ENCODE assay signal across 20 cellular contexts in genomic region chr17:79435296-79435695, GRCh38.
DNase-seq lines count a peak whose midpoint lies in the region; ATAC-seq and TF ChIP-seq lines count a peak whose summit lies in the region.
"Had no signal": no experiment of that assay in that cellular context is flagged by ENCODE, and none has a peak within 500 bp of the region (broad histone marks: within the 10 kb centered on the region; RNA-seq: fewer than 3 reads in every experiment).

No MANE protein-coding gene starts in this region.

- in situ Hi-C loops in IMR-90 (cut with MboI; ENCODE audit: low sequenced_read_pairs): no loop called here

- 72 to 77% (median 75%) methylated on average over 5 to 6 of the region's 6 CpGs for WGBS in heart left ventricle, 4 donors
- WGBS in IMR-90 (ENCODE audit: extremely low coverage in 2 of 2, insufficient read length in 1 of 2), 2 experiments: 58% methylated on average over 3 of the region's 6 CpGs; no CpG with 5 or more reads in 1 of the 2 experiments
- no CpG with 5 or more reads among the region's 6 CpGs for WGBS in neuronal stem cell (ENCODE audit: extremely low coverage in 2 of 2, insufficient read length in 2 of 2, insufficient replicate concordance in 1 of 2), 2 donors

- H3K4me3 Mint-ChIP-seq in CD4-positive, alpha-beta T cell: no peak overlapping the region
- H3K4me3 Mint-ChIP-seq: CD14-positive monocyte; CD4-positive, CD25-positive, alpha-beta regulatory T cell; CD8-positive, alpha-beta T cell had no signal

- intact Hi-C loops in Right ventricle myocardium inferior (cut with DNase I): no loop called here
- intact Hi-C loops in heart left ventricle (cut with DNase I): no loop called here
- intact Hi-C loops in IMR-90 (cut with micrococcal nuclease): no loop called here
- intact Hi-C loops in CD4-positive, alpha-beta T cell (cut with DNase I, micrococcal nuclease): no loop called here
- intact Hi-C loops in OCI-LY7 (cut with micrococcal nuclease; ENCODE audit: unreplicated experiment): no loop called here

- H3K9ac ChIP-seq in BLaER1 treated with 17β-estradiol and CSF1 and Interleukin-3, amounts not matched to agents 10 nM and 100 nM: no peak overlapping the region
- no peak overlapping the region for H3K9ac ChIP-seq in IMR-90 (ENCODE audit: low read depth, low read length)
- H3K9ac ChIP-seq in neuronal stem cell (ENCODE audit: low read depth, low read length, poor library complexity): no peak overlapping the region

- H2AFZ ChIP-seq in IMR-90 (replicated peaks; ENCODE audit: low read length, poor library complexity) (peak overlapping the region; percentile 58), neuronal stem cell (ENCODE audit: low read length) (no peak overlapping the region), OCI-LY7 (ENCODE audit: low read length) (no peak overlapping the region)

- H4K20me1 ChIP-seq in BLaER1 treated with 17β-estradiol and CSF1 and Interleukin-3, amounts not matched to agents 10 nM and 100 nM: 0 out of 22 replicates have a peak, but pooled peaks cover 0 to 10% (median 0%) of the 10 kb centered on the region in 11 experiments
- no peaks in the 10 kb centered on the region for H4K20me1 ChIP-seq in IMR-90 (ENCODE audit: insufficient read depth, low read length)
- no peaks in the 10 kb centered on the region for H4K20me1 ChIP-seq in OCI-LY7 (ENCODE audit: insufficient read depth, low read length)

- no peaks in the 10 kb centered on the region for H3K9me1 ChIP-seq in IMR-90 (ENCODE audit: insufficient read depth, low read length)

- H2BK20ac ChIP-seq in IMR-90 (ENCODE audit: low read depth, low read length): no peak overlapping the region

- H4K5ac ChIP-seq in IMR-90 (ENCODE audit: low read depth, low read length): no peak overlapping the region

- H2AK5ac ChIP-seq in IMR-90 (ENCODE audit: low read depth, low read length): no peak overlapping the region
- peak overlapping the region; percentile 23 for H2AK5ac ChIP-seq in neuronal stem cell (ENCODE audit: low read depth, low read length)

- TF ChIP-seq POLR2A in heart left ventricle (IDR thresholded peaks at IDR 0.05): no peak
- TF ChIP-seq POLR2A in IMR-90 (IDR thresholded peaks at IDR 0.05; ENCODE audit: low read depth, low read length): no peak

- no peaks in the 10 kb centered on the region for H3K9me3 ChIP-seq in heart left ventricle
- H3K9me3 ChIP-seq in BLaER1 treated with 17β-estradiol and CSF1 and Interleukin-3, amounts not matched to agents 10 nM and 100 nM (replicated peaks in 1 of 11): peaks cover 0 to 15% (median 0%) of the 10 kb centered on the region in 11 experiments; a peak in 3 of 22 replicates
- H3K9me3 ChIP-seq in IMR-90 (ENCODE audit: control insufficient read depth, insufficient read depth, low read length): no peaks in the 10 kb centered on the region
- peaks cover 0 to 3% of the 10 kb centered on the region in 2 donors for H3K9me3 ChIP-seq in neuronal stem cell (replicated peaks in 1 of 2; ENCODE audit: control insufficient read depth in 2 of 2, insufficient read depth in 1 of 2, low read depth in 1 of 2, low read length in 2 of 2)
- H3K9me3 ChIP-seq in CD4-positive, alpha-beta T cell (ENCODE audit: control insufficient read depth, low read length): no peaks in the 10 kb centered on the region
- no peaks in the 10 kb centered on the region for H3K9me3 ChIP-seq in OCI-LY7 (ENCODE audit: low read length)
- H3K9me3 ChIP-seq: BE2C had no signal

- peaks cover 32% of the 10 kb centered on the region for H3K27me3 Mint-ChIP-seq in CD4-positive, alpha-beta T cell

- ATAC-seq in Right ventricle myocardium inferior: no peak
- ATAC-seq in heart left ventricle: no peak
- ATAC-seq in IMR-90 (ENCODE audit: low read depth): no peak
- ATAC-seq in CD4-positive, alpha-beta T cell (ENCODE audit: poor library complexity): no peak
- ATAC-seq in HG03565 (IDR thresholded peaks at IDR 0.05; ENCODE audit: unreplicated experiment): no peak
- ATAC-seq: CD8-positive, alpha-beta T cell; GM12878 had no signal

- no peaks in the 10 kb centered on the region for H3K4me1 Mint-ChIP-seq in CD4-positive, alpha-beta T cell (ENCODE audit: low read depth)
- H3K4me1 Mint-ChIP-seq: CD14-positive monocyte; CD4-positive, CD25-positive, alpha-beta regulatory T cell had no signal

- no peak overlapping the region for H3K56ac ChIP-seq in IMR-90 (ENCODE audit: extremely low read depth, insufficient read depth, low read length)

- DNase-seq in Right ventricle myocardium inferior (ENCODE audit: missing footprints) (peak; percentile 17), heart left ventricle (no peak), IMR-90 (no peak), neuronal stem cell (ENCODE audit: low spot score) (no peak), OCI-LY7 (ENCODE audit: low spot score) (no peak)
- no peak for DNase-seq in CD4-positive, alpha-beta T cell
- DNase-seq: ACHN; BE2C; C1 segment of cervical spinal cord; Caco-2; Calu3; CD4-positive, CD25-positive, alpha-beta regulatory T cell; DMS79 treated with DMSO at 0.1 percent for 48 hours; GDM1 had no signal

- no peak overlapping the region for H3K18ac ChIP-seq in IMR-90 (ENCODE audit: low read depth, low read length)
- H3K18ac ChIP-seq in neuronal stem cell (ENCODE audit: low read length): no peak overlapping the region

- no peak overlapping the region for H3K4ac ChIP-seq in IMR-90 (ENCODE audit: low read depth, low read length)
- H3K4ac ChIP-seq in neuronal stem cell (ENCODE audit: low read length): no peak overlapping the region

- no peak overlapping the region for H3K27ac ChIP-seq in heart left ventricle
- H3K27ac ChIP-seq in BLaER1 treated with 17β-estradiol and CSF1 and Interleukin-3, amounts not matched to agents 10 nM and 100 nM: no peak overlapping the region
- H3K27ac ChIP-seq in IMR-90 (ENCODE audit: insufficient read depth, low read length): no peak overlapping the region
- no peak overlapping the region for H3K27ac ChIP-seq in neuronal stem cell (replicated peaks; ENCODE audit: low read length)
- H3K27ac ChIP-seq in CD4-positive, alpha-beta T cell (ENCODE audit: low read depth, low read length): no peak overlapping the region
- no peak overlapping the region for H3K27ac ChIP-seq in OCI-LY7 (ENCODE audit: low read depth, low read length, poor library complexity, severe bottlenecking)
- H3K27ac ChIP-seq: 22Rv1 had no signal

- no peak overlapping the region for H3K14ac ChIP-seq in IMR-90 (replicated peaks; ENCODE audit: low read depth, low read length)
- H3K14ac ChIP-seq in neuronal stem cell (ENCODE audit: low read length): no peak overlapping the region

- H3K4me1 ChIP-seq in heart left ventricle (no peaks in the 10 kb centered on the region), IMR-90 (ENCODE audit: control insufficient read depth, insufficient read depth, low read length) (no peaks in the 10 kb centered on the region), neuronal stem cell (ENCODE audit: control insufficient read depth in 2 of 2, insufficient read depth in 1 of 2, low read depth in 1 of 2, low read length in 2 of 2) (peaks cover 0 to 3% of the 10 kb centered on the region in 2 donors), OCI-LY7 (ENCODE audit: insufficient read depth, low read length, poor library complexity, severe bottlenecking) (no peaks in the 10 kb centered on the region)
- peaks cover 0 to 67% (median 43%) of the 10 kb centered on the region in 10 experiments; a peak in 13 of 20 replicates for H3K4me1 ChIP-seq in BLaER1 treated with 17β-estradiol and CSF1 and Interleukin-3, amounts not matched to agents 10 nM and 100 nM
- H3K4me1 ChIP-seq: BE2C, Caco-2 had no signal

- H3K27ac Mint-ChIP-seq in CD4-positive, alpha-beta T cell: no peak overlapping the region
- H3K27ac Mint-ChIP-seq: CD14-positive monocyte; CD8-positive, alpha-beta T cell had no signal

- H3K36me3 ChIP-seq in heart left ventricle (no peaks in the 10 kb centered on the region), IMR-90 (ENCODE audit: control insufficient read depth, insufficient read depth, low read length) (no peaks in the 10 kb centered on the region), neuronal stem cell (replicated peaks in 1 of 2; ENCODE audit: control insufficient read depth in 2 of 2, insufficient read depth in 2 of 2, low read length in 2 of 2) (no peaks in the 10 kb centered on the region), OCI-LY7 (ENCODE audit: insufficient read depth, low read length) (no peaks in the 10 kb centered on the region)
- H3K36me3 ChIP-seq in BLaER1 treated with 17β-estradiol and CSF1 and Interleukin-3, amounts not matched to agents 10 nM and 100 nM: no peaks in the 10 kb centered on the region
- H3K36me3 ChIP-seq: BE2C had no signal

- dilution Hi-C loops in IMR-90 (cut with HindIII; ENCODE audit: low sequenced_read_pairs, unreplicated experiment): no loop called here

- H2BK15ac ChIP-seq in IMR-90 (ENCODE audit: low read depth, low read length): no peak overlapping the region
- H2BK15ac ChIP-seq in neuronal stem cell (ENCODE audit: low read length): peak overlapping the region; percentile 21

- no peak for TF ChIP-seq RAD21 in IMR-90 (IDR thresholded peaks at IDR 0.05; ENCODE audit: low read length)

- CTCF ChIA-PET in IMR-90 (lab: Yijun Ruan, JAX): no interaction called here
- CTCF ChIA-PET in CD4-positive, alpha-beta T cell (lab: Charles Lee): no interaction called here
- CTCF ChIA-PET in OCI-LY7 (lab: Charles Lee; ENCODE audit: unreplicated experiment): no interaction called here

- BruUV-seq in IMR-90 (replicated peaks; lab: Mats Ljungman, UMichigan): no TSS peak
- no TSS peak for BruUV-seq in OCI-LY7 (replicated peaks; lab: Mats Ljungman, UMichigan)

- no peaks in the 10 kb centered on the region for H3K79me1 ChIP-seq in IMR-90 (ENCODE audit: low read depth in 1 of 2, low read length in 2 of 2)
- peaks cover 3% of the 10 kb centered on the region for H3K79me1 ChIP-seq in neuronal stem cell (ENCODE audit: low read depth, low read length)

- POLR2A ChIA-PET in IMR-90 (lab: Charles Lee; ENCODE audit: unreplicated experiment): no interaction called here
- POLR2A ChIA-PET in CD4-positive, alpha-beta T cell (lab: Charles Lee): no interaction called here
- POLR2A ChIA-PET in OCI-LY7 (lab: Charles Lee): no interaction called here

- peak overlapping the region in 6 of 11 experiments; percentile 24 to 47 (median 34); a peak in 5 of 22 replicates for H3K4me2 ChIP-seq in BLaER1 treated with 17β-estradiol and CSF1 and Interleukin-3, amounts not matched to agents 10 nM and 100 nM
- H3K4me2 ChIP-seq in IMR-90 (ENCODE audit: low read depth, low read length) (no peak overlapping the region), neuronal stem cell (ENCODE audit: insufficient read depth, low read length, poor library complexity, severe bottlenecking) (no peak overlapping the region), OCI-LY7 (ENCODE audit: low read length) (no peak overlapping the region)

- H3K27me3 ChIP-seq in heart left ventricle (peaks cover 0 to 60% (median 3%) of the 10 kb centered on the region in 9 donors), IMR-90 (ENCODE audit: control insufficient read depth, insufficient read depth, low read length) (peaks cover 2% of the 10 kb centered on the region; the same call in 1 of the 2 replicates), neuronal stem cell (ENCODE audit: control insufficient read depth in 3 of 3, insufficient read depth in 3 of 3, low read depth in 1 of 3, low read length in 3 of 3) (peaks cover 0 to 7% (median 2%) of the 10 kb centered on the region in 3 experiments)
- H3K27me3 ChIP-seq in BLaER1 treated with 17β-estradiol and CSF1 and Interleukin-3, amounts not matched to agents 10 nM and 100 nM: peaks cover 0 to 6% (median 0%) of the 10 kb centered on the region in 11 experiments; a peak in 2 of 22 replicates
- H3K27me3 ChIP-seq in CD4-positive, alpha-beta T cell (ENCODE audit: control insufficient read depth, insufficient read depth, low read length): peaks cover 4% of the 10 kb centered on the region

- H2BK120ac ChIP-seq in IMR-90 (ENCODE audit: low read depth, low read length) (no peak overlapping the region), neuronal stem cell (ENCODE audit: low read depth, low read length) (no peak overlapping the region)

- H3K79me2 ChIP-seq in OCI-LY7 (ENCODE audit: insufficient read depth, low read depth, low read length): no peaks in the 10 kb centered on the region

- H4K8ac ChIP-seq in IMR-90 (ENCODE audit: low read depth in 2 of 2, low read length in 2 of 2): no peak overlapping the region
- no peak overlapping the region for H4K8ac ChIP-seq in neuronal stem cell (ENCODE audit: low read depth, low read length)

- H3K4me3 ChIP-seq in heart left ventricle (no peak overlapping the region), IMR-90 (ENCODE audit: insufficient read depth, low read depth, low read length) (no peak overlapping the region), neuronal stem cell (ENCODE audit: low read length in 2 of 2) (no peak overlapping the region), OCI-LY7 (ENCODE audit: low read depth, low read length, poor library complexity, severe bottlenecking) (no peak overlapping the region)
- H3K4me3 ChIP-seq in BLaER1 treated with 17β-estradiol and CSF1 and Interleukin-3, amounts not matched to agents 10 nM and 100 nM: no peak overlapping the region
- H3K4me3 ChIP-seq: GM12878 had no signal

- H2AK9ac ChIP-seq in IMR-90 (replicated peaks; ENCODE audit: low read depth, low read length, poor library complexity): no peak overlapping the region

- H2BK5ac ChIP-seq in IMR-90 (ENCODE audit: low read depth, low read length, poor library complexity, severe bottlenecking): no peak overlapping the region
- no peak overlapping the region for H2BK5ac ChIP-seq in neuronal stem cell (ENCODE audit: low read length)

- H4K91ac ChIP-seq in IMR-90 (ENCODE audit: insufficient read depth, low read depth, low read length) (no peak overlapping the region), neuronal stem cell (ENCODE audit: low read depth, low read length, poor library complexity) (no peak overlapping the region)

- H3K9me2 ChIP-seq in OCI-LY7 (ENCODE audit: insufficient read depth, low read length): no peaks in the 10 kb centered on the region

- no peak overlapping the region for H3K23ac ChIP-seq in IMR-90 (ENCODE audit: low read depth, low read length)
- no peak overlapping the region for H3K23ac ChIP-seq in neuronal stem cell (ENCODE audit: low read depth, low read length, poor library complexity)

- TF ChIP-seq CTCF in heart left ventricle (IDR thresholded peaks at IDR 0.05) (no peak), IMR-90 (conservative IDR thresholded peaks at IDR 0.05; ENCODE audit: low read depth, low read length) (no peak), OCI-LY7 (conservative IDR thresholded peaks at IDR 0.05; ENCODE audit: low read length) (no peak)
- TF ChIP-seq CTCF in CD4-positive, alpha-beta T cell (IDR thresholded peaks at IDR 0.05): no peak

- H3K9me3 Mint-ChIP-seq in CD4-positive, alpha-beta T cell: no peaks in the 10 kb centered on the region
- H3K9me3 Mint-ChIP-seq: CD8-positive, alpha-beta T cell had no signal

- H3K36me3 Mint-ChIP-seq in CD4-positive, alpha-beta T cell (ENCODE audit: low read depth): no peaks in the 10 kb centered on the region
- H3K36me3 Mint-ChIP-seq: CD14-positive monocyte; CD4-positive, CD25-positive, alpha-beta regulatory T cell; CD8-positive, alpha-beta T cell had no signal

- no peak overlapping the region for H2BK12ac ChIP-seq in neuronal stem cell (ENCODE audit: low read length)

Comparison
In these comparisons a context has a peak if more than half of its experiments do, and no peak if none do; other contexts are left out.
1. H3K4me2 ChIP-seq: peak in BLaER1 treated with 17β-estradiol and CSF1 and Interleukin-3, amounts not matched to agents 10 nM and 100 nM (6 of 11); none in IMR-90 (single experiment), neuronal stem cell (single experiment) and OCI-LY7 (single experiment).